ENCODE assay signal across 10 cellular contexts in genomic region chr3:196280689-196281463, GRCh38. TPM values are rescaled to one million over a fixed set of nuclear protein-coding genes. Genes with fewer than 3 reads are reported as not detected.
DNase-seq lines count a peak whose midpoint lies in the region; ATAC-seq and TF ChIP-seq lines count a peak whose summit lies in the region.
"Had no signal": no experiment of that assay in that cellular context is flagged by ENCODE, and none has a peak within 500 bp of the region (broad histone marks: within the 10 kb centered on the region; RNA-seq: fewer than 3 reads in every experiment).

No MANE protein-coding gene starts in this region.

- 98% methylated on average over 7 of the region's 7 CpGs for WGBS in mesenchymal stem cell

- H3K4me2 ChIP-seq in mesenchymal stem cell (ENCODE audit: low read length, poor library complexity, severe bottlenecking): no peak overlapping the region

- no peak overlapping the region for H4K8ac ChIP-seq in mesenchymal stem cell (ENCODE audit: low read length)

- DNase-seq in GM10266 (ENCODE audit: extremely low spot score) (peak; percentile 77), Panc1 (ENCODE audit: low read depth, low spot score) (no peak), mesenchymal stem cell (no peak), uterus (no peak), NCI-H1417 treated with DMSO at 0.1 percent for 48 hours (lab: John Stamatoyannopoulos, UW) (no peak)
- DNase-seq: DMS79 had no signal

- no peak for TF ChIP-seq CTCF in GM10266 (IDR thresholded peaks at IDR 0.05; ENCODE audit: control insufficient read depth, insufficient read depth, low read depth, missing control alignments)
- TF ChIP-seq CTCF in Panc1 (IDR thresholded peaks at IDR 0.05): no peak
- no peak for TF ChIP-seq CTCF in uterus (IDR thresholded peaks at IDR 0.05)

- peak overlapping the region; percentile 29; the same call in 1 of the 2 replicates for H3K27ac ChIP-seq in Panc1 (ENCODE audit: low read length)
- no peak overlapping the region for H3K27ac ChIP-seq in mesenchymal stem cell (ENCODE audit: low read length, poor library complexity, severe bottlenecking)
- H3K27ac ChIP-seq in uterus: no peak overlapping the region

- intact Hi-C loops in Panc1 (cut with micrococcal nuclease; ENCODE audit: unreplicated experiment): no loop called here
- intact Hi-C loops in uterus (cut with DNase I; ENCODE audit: low total_unique reads): no loop called here

- no peak overlapping the region for H2BK120ac ChIP-seq in mesenchymal stem cell (ENCODE audit: low read depth, low read length)

- H3K4me3 ChIP-seq in Panc1 (ENCODE audit: low read depth in 2 of 2, low read length in 2 of 2) (no peak overlapping the region), mesenchymal stem cell (ENCODE audit: insufficient read depth in 1 of 2, low read depth in 1 of 2, low read length in 2 of 2) (no peak overlapping the region), uterus (no peak overlapping the region)

- H3K4ac ChIP-seq in mesenchymal stem cell (ENCODE audit: low read depth in 1 of 2, low read length in 2 of 2): peak overlapping the region in 1 of 2 experiments; percentile 35

- no peak overlapping the region for H3K18ac ChIP-seq in mesenchymal stem cell (ENCODE audit: low read depth in 1 of 2, low read length in 2 of 2)

- no peaks in the 10 kb centered on the region for H3K9me3 ChIP-seq in Panc1 (ENCODE audit: control insufficient read depth, insufficient read depth, low read depth, low read length)
- H3K9me3 ChIP-seq in mesenchymal stem cell (ENCODE audit: control insufficient read depth, low read length): no peaks in the 10 kb centered on the region
- H3K9me3 ChIP-seq in uterus: no peaks in the 10 kb centered on the region

- peaks cover 4% of the 10 kb centered on the region for H3K79me1 ChIP-seq in mesenchymal stem cell (replicated peaks; ENCODE audit: low read length, poor library complexity, severe bottlenecking)

- no peak overlapping the region for H4K91ac ChIP-seq in mesenchymal stem cell (ENCODE audit: low read length)

- CTCF ChIA-PET in Panc1 (lab: Charles Lee): interaction anchor here (0.5 to 0.7 kb wide), 3 partner anchors 86 to 242 kb away, joined by 4 to 9 read pairs (median 4); no protein-coding TSS in a partner anchor

- POLR2A ChIA-PET in Panc1 (lab: Charles Lee): interaction anchor here (0.6 to 0.7 kb wide), 2 partner anchors 8 to 19 kb away, joined by 3 to 9 read pairs; no protein-coding TSS in a partner anchor

- H3K23ac ChIP-seq in mesenchymal stem cell (ENCODE audit: low read length in 2 of 2): no peak overlapping the region

- H3K14ac ChIP-seq in mesenchymal stem cell (ENCODE audit: low read length in 2 of 2): no peak overlapping the region

- no peak overlapping the region for H2AK5ac ChIP-seq in mesenchymal stem cell (ENCODE audit: low read length, severe bottlenecking)

- H2AFZ ChIP-seq in mesenchymal stem cell (ENCODE audit: low read depth, low read length): no peak overlapping the region

- no peak for TF ChIP-seq POLR2A in uterus (IDR thresholded peaks at IDR 0.05)

- H3K4me1 ChIP-seq in Panc1 (ENCODE audit: control insufficient read depth, insufficient read depth, low read length) (peaks cover 54% of the 10 kb centered on the region), mesenchymal stem cell (ENCODE audit: control insufficient read depth, insufficient read depth, low read depth, low read length) (peaks cover 3% of the 10 kb centered on the region), uterus (no peaks in the 10 kb centered on the region)

- in situ Hi-C loops in Panc1 (cut with HindIII; ENCODE audit: low pct_unique_long_range_greater_than_20kb, low sequenced_read_pairs): no loop called here

- peak overlapping the region; percentile 9 for H3K9ac ChIP-seq in mesenchymal stem cell (ENCODE audit: low read length)

- no peak overlapping the region for H2BK12ac ChIP-seq in mesenchymal stem cell (ENCODE audit: low read length in 2 of 2)

- no peak overlapping the region for H2BK15ac ChIP-seq in mesenchymal stem cell (ENCODE audit: low read depth, poor library complexity, severe bottlenecking)

- H2BK5ac ChIP-seq in mesenchymal stem cell (ENCODE audit: low read depth, low read length, poor library complexity, severe bottlenecking): no peak overlapping the region

- H3K27me3 ChIP-seq in Panc1 (ENCODE audit: control insufficient read depth, insufficient read depth, low read length) (no peaks in the 10 kb centered on the region), mesenchymal stem cell (ENCODE audit: control insufficient read depth in 1 of 2, insufficient read depth in 1 of 2, low read length in 2 of 2) (no peaks in the 10 kb centered on the region), uterus (no peaks in the 10 kb centered on the region)

- H3K36me3 ChIP-seq in Panc1 (ENCODE audit: control insufficient read depth, insufficient read depth, low read length): no peaks in the 10 kb centered on the region
- H3K36me3 ChIP-seq in mesenchymal stem cell (ENCODE audit: control insufficient read depth in 1 of 2, insufficient read depth in 2 of 2, low read depth in 1 of 2, low read length in 2 of 2): peaks cover 0 to 13% of the 10 kb centered on the region in 2 experiments
- H3K36me3 ChIP-seq in uterus: no peaks in the 10 kb centered on the region

- BruUV-seq in Panc1 (replicated peaks; lab: Mats Ljungman, UMichigan): no TSS peak

- ATAC-seq in GM21447 (IDR thresholded peaks at IDR 0.05; ENCODE audit: unreplicated experiment): peak; percentile 73
- ATAC-seq in Panc1: no peak
- ATAC-seq in GM21367 (IDR thresholded peaks at IDR 0.05; ENCODE audit: unreplicated experiment): no peak
- ATAC-seq in HG02973 (IDR thresholded peaks at IDR 0.05; ENCODE audit: unreplicated experiment): no peak

RNA-seq across cellular contexts. Expression of gene PCYT1A, which starts 6.7 kb away (rescaled TPM):
- total RNA-seq in Panc1 (2021; ENCODE audit: unreplicated experiment) (96.8 TPM), uterus (100 to 1,000 TPM in 1 of 4 donors, 10 to 100 TPM in 3; 36.5 to 275 (median 56.0) TPM)
- polyA plus RNA-seq in Panc1 (2012; ENCODE audit: insufficient read length): 92.5 TPM
- 61.2 TPM for polyA plus RNA-seq in mesenchymal stem cell (2013, experiment 1 of 2)
- 60.2 TPM for polyA plus RNA-seq in mesenchymal stem cell (2013, experiment 2 of 2)

RNA-seq across cellular contexts. Expression of gene DYNLT2B, which starts 37.2 kb away (rescaled TPM):
- total RNA-seq in Panc1 (2021; ENCODE audit: unreplicated experiment) (41.4 TPM), uterus (10 to 100 TPM in 1 of 4 donors, 1 to 10 TPM in 2, not detected in 1; 1.3 to 12.0 (median 7.3) TPM)
- polyA plus RNA-seq in Panc1 (2012; ENCODE audit: insufficient read length): 44.7 TPM
- 24.1 TPM for polyA plus RNA-seq in mesenchymal stem cell (2013, experiment 1 of 2)
- polyA plus RNA-seq in mesenchymal stem cell (2013, experiment 2 of 2): 24.5 TPM

RNA-seq across cellular contexts. Expression of gene TM4SF19, which starts 57.3 kb away (rescaled TPM):
- not detected for total RNA-seq in Panc1 (2021; ENCODE audit: unreplicated experiment)
- polyA plus RNA-seq in Panc1 (2012; ENCODE audit: insufficient read length): 0.38 TPM
- 7.3 TPM for polyA plus RNA-seq in mesenchymal stem cell (2013, experiment 1 of 2)
- 8.7 TPM for polyA plus RNA-seq in mesenchymal stem cell (2013, experiment 2 of 2)
- total RNA-seq in uterus: not detected
- total RNA-seq: lung microvascular endothelial cell had no signal
